ENCODE assay signal across 8 cellular contexts in genomic region chr3:125822175-125822574, GRCh38.
DNase-seq lines count a peak whose midpoint lies in the region; ATAC-seq and TF ChIP-seq lines count a peak whose summit lies in the region.
"Not testable (repeated sequence)": the region's sequence is repeated elsewhere in the genome, so short reads cannot be mapped to it uniquely, and the experiment has no call there.

No MANE protein-coding gene starts in this region.

- not testable (repeated sequence) for H3K9me3 ChIP-seq in DND-41 (ENCODE audit: insufficient read depth, low read length, severe bottlenecking)

- not testable (repeated sequence) for H3K27ac ChIP-seq in DND-41 (ENCODE audit: low read length)

- not testable (repeated sequence) for H4K20me1 ChIP-seq in DND-41 (ENCODE audit: insufficient read depth, low read length)

- H3K36me3 ChIP-seq in DND-41 (ENCODE audit: insufficient read depth, low read length): not testable (repeated sequence)

- H3K4me3 Mint-ChIP-seq in T-helper 2 cell treated with Interferon-gamma antibody and Interleukin-4, amounts not matched to agents 5 μg/mL and 100 μg/mL, for 36 hours: not testable (repeated sequence)

- not testable (repeated sequence) for H3K4me2 ChIP-seq in DND-41 (ENCODE audit: insufficient read depth, low read length)

- H3K4me3 ChIP-seq in DND-41 (ENCODE audit: low read depth in 1 of 2, low read length in 2 of 2); fibroblast of the aortic adventitia (ENCODE audit: low read depth, low read length): not testable (repeated sequence)

- H3K27me3 Mint-ChIP-seq in T-helper 2 cell treated with Interferon-gamma antibody and Interleukin-4, amounts not matched to agents 5 μg/mL and 100 μg/mL, for 36 hours (ENCODE audit: low read depth): not testable (repeated sequence)

- not testable (repeated sequence) for H3K27ac Mint-ChIP-seq in T-helper 2 cell treated with Interferon-gamma antibody and Interleukin-4, amounts not matched to agents 5 μg/mL and 100 μg/mL, for 36 hours

- not testable (repeated sequence) for H3K27me3 ChIP-seq in DND-41 (ENCODE audit: insufficient read depth, low read length, poor library complexity)

- peaks cover 17% of the 10 kb centered on the region for H3K9me3 Mint-ChIP-seq in T-helper 2 cell treated with Interferon-gamma antibody and Interleukin-4, amounts not matched to agents 5 μg/mL and 100 μg/mL, for 36 hours

- H3K4me1 ChIP-seq in DND-41 (ENCODE audit: insufficient read depth, low read length): not testable (repeated sequence)

- not testable (repeated sequence) for H2AFZ ChIP-seq in DND-41 (ENCODE audit: low read depth, low read length)

- DNase-seq in DND-41: peak; percentile 30
- peak; percentile 82 for DNase-seq in LHCN-M2 (ENCODE audit: low read depth)
- DNase-seq in T-helper 2 cell treated with Interferon-gamma antibody and Interleukin-4, amounts not matched to agents 5 μg/mL and 100 μg/mL, for 36 hours (ENCODE audit: low spot score): peak; percentile 8
- DNase-seq in activated CD8-positive, alpha-beta memory T cell treated with anti-CD3 and anti-CD28 coated beads, Interleukin-2, amount 50 U/mL, for 48 hours: peak; percentile 58
- peak; percentile 84 for DNase-seq in astrocyte of the hippocampus (ENCODE audit: low read depth, low spot score)
- peak; percentile 73 for DNase-seq in fibroblast of the aortic adventitia (ENCODE audit: low read depth)
- peak in 2 of 3 donors; percentile 28 to 56 for DNase-seq in stimulated activated CD4-positive, alpha-beta T cell treated with anti-CD3 and anti-CD28 coated beads, Interleukin-12 subunit alpha, Interleukin-12 subunit beta, amount 100 ng/mL, for 48 hours (ENCODE audit: low read depth in 2 of 3, low spot score in 1 of 3)
- DNase-seq in stimulated activated naive CD8-positive, alpha-beta T cell treated with anti-CD3 and anti-CD28 coated beads, Interleukin-15, Interleukin-2, amounts not matched to agents 100 U/mL and 50 U/mL, for 24 hours: peak; percentile 64

- H3K9ac ChIP-seq in DND-41 (ENCODE audit: low read depth, low read length): not testable (repeated sequence)

- H3K4me1 Mint-ChIP-seq in T-helper 2 cell treated with Interferon-gamma antibody and Interleukin-4, amounts not matched to agents 5 μg/mL and 100 μg/mL, for 36 hours (ENCODE audit: low read depth): not testable (repeated sequence)

- ATAC-seq in DND-41 (ENCODE audit: insufficient read depth, low read depth); stimulated activated naive CD8-positive, alpha-beta T cell treated with anti-CD3 and anti-CD28 coated beads, Interleukin-15, Interleukin-2, amounts not matched to agents 100 U/mL and 50 U/mL, for 24 hours: not testable (repeated sequence)

- TF ChIP-seq CTCF in DND-41 (IDR thresholded peaks at IDR 0.05; ENCODE audit: borderline replicate concordance, extremely low read depth, low read length, poor library complexity, severe bottlenecking); fibroblast of the aortic adventitia (IDR thresholded peaks at IDR 0.05; ENCODE audit: insufficient read depth, low read length): not testable (repeated sequence)

- not testable (repeated sequence) for H3K79me2 ChIP-seq in DND-41 (ENCODE audit: insufficient read depth, low read length)

- not testable (repeated sequence) for H3K36me3 Mint-ChIP-seq in T-helper 2 cell treated with Interferon-gamma antibody and Interleukin-4, amounts not matched to agents 5 μg/mL and 100 μg/mL, for 36 hours (ENCODE audit: low read depth)

Comparison
In these comparisons a context has a peak if more than half of its experiments do, and no peak if none do; other contexts are left out.
1. DNase-seq: peak in every context shown above with its lines; median percentile 84 in astrocyte of the hippocampus; 82 in LHCN-M2; 73 in fibroblast of the aortic adventitia; 64 in stimulated activated naive CD8-positive, alpha-beta T cell treated with anti-CD3 and anti-CD28 coated beads, Interleukin-15, Interleukin-2, amounts not matched to agents 100 U/mL and 50 U/mL, for 24 hours; 58 in activated CD8-positive, alpha-beta memory T cell treated with anti-CD3 and anti-CD28 coated beads, Interleukin-2, amount 50 U/mL, for 48 hours; 42 in stimulated activated CD4-positive, alpha-beta T cell treated with anti-CD3 and anti-CD28 coated beads, Interleukin-12 subunit alpha, Interleukin-12 subunit beta, amount 100 ng/mL, for 48 hours; 30 in DND-41; 8 in T-helper 2 cell treated with Interferon-gamma antibody and Interleukin-4, amounts not matched to agents 5 μg/mL and 100 μg/mL, for 36 hours.